In genomic region chr3:57896046-57896445, GRCh38 we compare ENCODE assay signal across 23 cellular contexts.
DNase-seq lines count a peak whose midpoint lies in the region; ATAC-seq and TF ChIP-seq lines count a peak whose summit lies in the region.
"Had no signal": no experiment of that assay in that cellular context is flagged by ENCODE, and none has a peak within 500 bp of the region (broad histone marks: within the 10 kb centered on the region; RNA-seq: fewer than 3 reads in every experiment).

No MANE protein-coding gene starts in this region.

- TF ChIP-seq CTCF in coronary artery (IDR thresholded peaks at IDR 0.05) (no peak), nephron (IDR thresholded peaks at IDR 0.05; ENCODE audit: unreplicated experiment in 3 of 3) (no peak), testis (IDR thresholded peaks at IDR 0.05) (no peak)

- no peaks in the 10 kb centered on the region for H3K9me3 Mint-ChIP-seq in nephron
- H3K9me3 Mint-ChIP-seq: activated CD4-positive, alpha-beta memory T cell treated with anti-CD3 and anti-CD28 coated beads, Interleukin-2, amount 10 ng/mL, durations not matched to agents 7 days and 5 days; endodermal cell; memory B cell; natural killer cell had no signal

- no peaks in the 10 kb centered on the region for H3K27me3 ChIP-seq in testis
- H3K27me3 ChIP-seq: adrenal gland, esophagus squamous epithelium, vagina had no signal

- H3K27ac Mint-ChIP-seq in nephron: peak overlapping the region; percentile 48 to 73 (median 60)
- H3K27ac Mint-ChIP-seq: activated CD4-positive, alpha-beta memory T cell treated with anti-CD3 and anti-CD28 coated beads, Interleukin-2, amount 10 ng/mL, durations not matched to agents 7 days and 5 days; endodermal cell; memory B cell; natural killer cell had no signal

- H3K4me1 Mint-ChIP-seq in nephron: peaks cover 36% of the 10 kb centered on the region
- H3K4me1 Mint-ChIP-seq: activated CD4-positive, alpha-beta memory T cell treated with anti-CD3 and anti-CD28 coated beads, Interleukin-2, amount 10 ng/mL, durations not matched to agents 7 days and 5 days; memory B cell had no signal

- H3K27me3 Mint-ChIP-seq in nephron (ENCODE audit: low read depth): no peaks in the 10 kb centered on the region
- H3K27me3 Mint-ChIP-seq: activated CD4-positive, alpha-beta memory T cell treated with anti-CD3 and anti-CD28 coated beads, Interleukin-2, amount 10 ng/mL, durations not matched to agents 7 days and 5 days; memory B cell had no signal

- 31 to 34% methylated on average over 4 of the region's 4 CpGs for WGBS in testis, 2 donors

- no peak for TF ChIP-seq POLR2A in testis (IDR thresholded peaks at IDR 0.05)

- H3K4me3 Mint-ChIP-seq in nephron: no peak overlapping the region
- H3K4me3 Mint-ChIP-seq: activated CD4-positive, alpha-beta memory T cell treated with anti-CD3 and anti-CD28 coated beads, Interleukin-2, amount 10 ng/mL, durations not matched to agents 7 days and 5 days; endodermal cell; memory B cell; natural killer cell had no signal

- no peaks in the 10 kb centered on the region for H3K9me3 ChIP-seq in testis
- H3K9me3 ChIP-seq: adrenal gland, esophagus squamous epithelium, vagina had no signal

- DNase-seq in NCI-H69 (lab: John Stamatoyannopoulos, UW): peak; percentile 15
- no peak for DNase-seq in coronary artery (ENCODE audit: low spot score)
- DNase-seq in testis: peak; percentile 83
- DNase-seq in activated T-cell treated with anti-CD3 and anti-CD28 coated beads, Interleukin-2, amount 50 U/mL, for 1 hour: no peak
- no peak for DNase-seq in NCI-H524 (lab: John Stamatoyannopoulos, UW)
- no peak for DNase-seq in NCI-H2081 treated with DMSO at 0.1 percent for 48 hours (lab: John Stamatoyannopoulos, UW)
- DNase-seq: activated CD4-positive, alpha-beta memory T cell treated with anti-CD3 and anti-CD28 coated beads, Interleukin-2, amount 10 ng/mL, durations not matched to agents 7 days and 5 days; activated CD4-positive, CD25-positive, alpha-beta regulatory T cell treated with anti-CD3 and anti-CD28 coated beads, Interleukin-2, amount 50 U/mL, for 72 hours; activated effector memory CD4-positive, alpha-beta T cell treated with anti-CD3 and anti-CD28 coated beads, Interleukin-2, amount 50 U/mL, for 16 hours; adrenal gland; DMS79 treated with DMSO at 0.1 percent for 48 hours; endodermal cell; esophagus squamous epithelium; GM23248; natural killer cell; NCI-H510A had no signal

- H3K4me1 ChIP-seq in testis: peaks cover 5% of the 10 kb centered on the region
- H3K4me1 ChIP-seq: esophagus squamous epithelium, parathyroid adenoma had no signal

- H3K27ac ChIP-seq in coronary artery (peak overlapping the region; percentile 61 to 80), testis (peak overlapping the region; percentile 77 to 79)
- H3K27ac ChIP-seq: C4-2B, GM23248, parathyroid adenoma, vagina had no signal

- intact Hi-C loops in testis (cut with DNase I; ENCODE audit: low total_unique reads): no loop called here

- H3K4me3 ChIP-seq in coronary artery (no peak overlapping the region), testis (peak overlapping the region in 1 of 2 donors; percentile 51)
- H3K4me3 ChIP-seq: adrenal gland, GM23248, K562, vagina had no signal

- no peak for ATAC-seq in HG03039 (IDR thresholded peaks at IDR 0.05; ENCODE audit: unreplicated experiment)
- ATAC-seq: K562, natural killer cell had no signal

- peaks cover 35% of the 10 kb centered on the region for H3K36me3 Mint-ChIP-seq in nephron (ENCODE audit: low read depth)

- H3K36me3 ChIP-seq in testis (ENCODE audit: low read depth, missing control alignments): no peaks in the 10 kb centered on the region
- H3K36me3 ChIP-seq: adrenal gland, vagina had no signal

Comparison
In these comparisons a context has a peak if more than half of its experiments do, and no peak if none do; other contexts are left out.
1. DNase-seq: peak in NCI-H69 (single experiment) and testis (single experiment); none in coronary artery (single experiment), activated T-cell treated with anti-CD3 and anti-CD28 coated beads, Interleukin-2, amount 50 U/mL, for 1 hour (single experiment), NCI-H524 (0 of 2) and NCI-H2081 treated with DMSO at 0.1 percent for 48 hours (single experiment).